In the genomic region with DNA sequence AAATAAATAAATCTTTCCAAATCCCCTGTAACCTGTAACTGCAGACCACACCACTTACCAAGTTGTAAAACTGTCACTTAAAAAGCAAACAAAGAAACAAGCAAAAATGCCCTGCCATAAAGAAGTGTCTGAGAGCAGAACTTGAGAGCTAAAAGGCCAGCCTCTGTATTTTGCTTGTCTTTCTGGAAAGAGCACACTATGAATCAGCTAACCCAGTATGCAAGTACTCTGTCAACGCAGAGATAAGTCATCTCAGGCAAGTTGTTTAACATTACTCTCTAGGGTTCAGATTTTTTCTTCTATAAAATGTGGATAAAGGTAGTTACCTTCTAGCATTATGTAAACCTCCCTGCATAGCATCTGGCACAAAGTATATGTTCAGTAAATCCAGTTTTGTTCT, we compare ENCODE assay signal across 13 cellular contexts.
DNase-seq lines count a peak whose midpoint lies in the region; ATAC-seq and TF ChIP-seq lines count a peak whose summit lies in the region.
"Had no signal": no experiment of that assay in that cellular context is flagged by ENCODE, and none has a peak within 500 bp of the region (broad histone marks: within the 10 kb centered on the region; RNA-seq: fewer than 3 reads in every experiment).

No MANE protein-coding gene starts in this region.

- in situ Hi-C loops in astrocyte of the spinal cord (cut with HindIII; ENCODE audit: low sequenced_read_pairs), result no loop called here

- H3K79me2 ChIP-seq in PC-3 (ENCODE audit: low read length), result no peaks in the 10 kb centered on the region

- H3K4me2 ChIP-seq in PC-3 (ENCODE audit: low read length), result no peak overlapping the region

- no peak overlapping the region for H3K4me3 Mint-ChIP-seq in stimulated activated effector memory CD8-positive, alpha-beta T cell treated with anti-CD3 and anti-CD28 coated beads, Interleukin-12 subunit alpha, Interleukin-12 subunit beta, amount 100 ng/mL, for 72 hours
- H3K4me3 Mint-ChIP-seq: CD4-positive, alpha-beta memory T cell; H9 had no signal

- peaks cover 6% of the 10 kb centered on the region for H3K4me1 Mint-ChIP-seq in stimulated activated effector memory CD8-positive, alpha-beta T cell treated with anti-CD3 and anti-CD28 coated beads, Interleukin-12 subunit alpha, Interleukin-12 subunit beta, amount 100 ng/mL, for 72 hours
- H3K4me1 Mint-ChIP-seq: CD4-positive, alpha-beta memory T cell; H9 had no signal

- intact Hi-C loops in PC-3 (cut with micrococcal nuclease), result no loop called here

- no peaks in the 10 kb centered on the region for H3K36me3 ChIP-seq in PC-3 (ENCODE audit: low read depth, low read length)
- H3K36me3 ChIP-seq: BE2C had no signal

- H4K20me1 ChIP-seq in PC-3 (ENCODE audit: low read length), result no peaks in the 10 kb centered on the region

- TF ChIP-seq CTCF in PC-3 (conservative IDR thresholded peaks at IDR 0.05; ENCODE audit: low read depth, low read length) (no peak), astrocyte of the spinal cord (IDR thresholded peaks at IDR 0.05; ENCODE audit: low read depth, low read length) (no peak), fibroblast of mammary gland (conservative IDR thresholded peaks at IDR 0.05; ENCODE audit: control insufficient read depth, insufficient read depth, low read depth, low read length) (no peak)

- no peak overlapping the region for H3K27ac ChIP-seq in PC-3 (ENCODE audit: low read length)
- H3K27ac ChIP-seq: C4-2B had no signal

- no peaks in the 10 kb centered on the region for H3K9me3 Mint-ChIP-seq in stimulated activated effector memory CD8-positive, alpha-beta T cell treated with anti-CD3 and anti-CD28 coated beads, Interleukin-12 subunit alpha, Interleukin-12 subunit beta, amount 100 ng/mL, for 72 hours
- H3K9me3 Mint-ChIP-seq: CD4-positive, alpha-beta memory T cell; H9 had no signal

- POLR2A ChIA-PET in PC-3 (lab: Charles Lee; ENCODE audit: unreplicated experiment), result no interaction called here

- H3K27ac Mint-ChIP-seq in stimulated activated effector memory CD8-positive, alpha-beta T cell treated with anti-CD3 and anti-CD28 coated beads, Interleukin-12 subunit alpha, Interleukin-12 subunit beta, amount 100 ng/mL, for 72 hours, result no peak overlapping the region
- H3K27ac Mint-ChIP-seq: CD4-positive, alpha-beta memory T cell; H9 had no signal

- H3K27me3 ChIP-seq in PC-3 (ENCODE audit: low read length), result no peaks in the 10 kb centered on the region
- H3K27me3 ChIP-seq: BE2C had no signal

- no peaks in the 10 kb centered on the region for H3F3A ChIP-seq in PC-3 (ENCODE audit: low read length, unreplicated experiment)

- BruUV-seq in PC-3 (replicated peaks; lab: Mats Ljungman, UMichigan), result no TSS peak

- H3K9ac ChIP-seq in PC-3 (ENCODE audit: low read length), result no peak overlapping the region

- no peaks in the 10 kb centered on the region for H3K4me1 ChIP-seq in PC-3 (ENCODE audit: insufficient read depth, low read length)
- H3K4me1 ChIP-seq: BE2C had no signal

- DNase-seq in PC-3 (peak; percentile 18), astrocyte of the spinal cord (ENCODE audit: low read depth, low spot score) (peak; percentile 19), fibroblast of mammary gland (ENCODE audit: low read depth) (peak; percentile 4), KG1 (lab: John Stamatoyannopoulos, UW) (no peak), dedifferentiated amniotic fluid mesenchymal stem cell (ENCODE audit: extremely low spot score) (no peak), NCI-H1092 (lab: John Stamatoyannopoulos, UW) (no peak)
- DNase-seq in stimulated activated effector memory CD8-positive, alpha-beta T cell treated with anti-CD3 and anti-CD28 coated beads, Interleukin-12 subunit alpha, Interleukin-12 subunit beta, amount 100 ng/mL, for 72 hours (ENCODE audit: low spot score in 2 of 2), result no peak
- DNase-seq: BE2C; CD4-positive, alpha-beta memory T cell; DMS79; GOT3; H9 had no signal

- no peaks in the 10 kb centered on the region for H3K9me3 ChIP-seq in PC-3 (ENCODE audit: low read length)
- H3K9me3 ChIP-seq: BE2C had no signal

- no peak for ATAC-seq in PC-3
- peak; percentile 42 for ATAC-seq in stimulated activated effector memory CD8-positive, alpha-beta T cell treated with anti-CD3 and anti-CD28 coated beads, Interleukin-12 subunit alpha, Interleukin-12 subunit beta, amount 100 ng/mL, for 72 hours

- no peak overlapping the region for H2AFZ ChIP-seq in PC-3 (ENCODE audit: low read length)

- H3K4me3 ChIP-seq in PC-3 (ENCODE audit: low read length) (no peak overlapping the region), astrocyte of the spinal cord (ENCODE audit: low read depth, low read length) (no peak overlapping the region), fibroblast of mammary gland (ENCODE audit: control insufficient read depth, low read depth, low read length) (no peak overlapping the region)

- CTCF ChIA-PET in PC-3 (lab: Charles Lee), result no interaction called here

- H3K9me2 ChIP-seq in PC-3 (replicated peaks; ENCODE audit: low read length), result no peaks in the 10 kb centered on the region

- H3K36me3 Mint-ChIP-seq in stimulated activated effector memory CD8-positive, alpha-beta T cell treated with anti-CD3 and anti-CD28 coated beads, Interleukin-12 subunit alpha, Interleukin-12 subunit beta, amount 100 ng/mL, for 72 hours, result no peaks in the 10 kb centered on the region
- H3K36me3 Mint-ChIP-seq: CD4-positive, alpha-beta memory T cell had no signal

Comparison
In these comparisons a context has a peak if more than half of its experiments do, and no peak if none do; other contexts are left out.
1. DNase-seq: peak in PC-3 (single experiment), astrocyte of the spinal cord (single experiment) and fibroblast of mammary gland (single experiment); none in stimulated activated effector memory CD8-positive, alpha-beta T cell treated with anti-CD3 and anti-CD28 coated beads, Interleukin-12 subunit alpha, Interleukin-12 subunit beta, amount 100 ng/mL, for 72 hours (0 of 2), KG1 (single experiment), dedifferentiated amniotic fluid mesenchymal stem cell (single experiment) and NCI-H1092 (single experiment).